In the genomic region with DNA sequence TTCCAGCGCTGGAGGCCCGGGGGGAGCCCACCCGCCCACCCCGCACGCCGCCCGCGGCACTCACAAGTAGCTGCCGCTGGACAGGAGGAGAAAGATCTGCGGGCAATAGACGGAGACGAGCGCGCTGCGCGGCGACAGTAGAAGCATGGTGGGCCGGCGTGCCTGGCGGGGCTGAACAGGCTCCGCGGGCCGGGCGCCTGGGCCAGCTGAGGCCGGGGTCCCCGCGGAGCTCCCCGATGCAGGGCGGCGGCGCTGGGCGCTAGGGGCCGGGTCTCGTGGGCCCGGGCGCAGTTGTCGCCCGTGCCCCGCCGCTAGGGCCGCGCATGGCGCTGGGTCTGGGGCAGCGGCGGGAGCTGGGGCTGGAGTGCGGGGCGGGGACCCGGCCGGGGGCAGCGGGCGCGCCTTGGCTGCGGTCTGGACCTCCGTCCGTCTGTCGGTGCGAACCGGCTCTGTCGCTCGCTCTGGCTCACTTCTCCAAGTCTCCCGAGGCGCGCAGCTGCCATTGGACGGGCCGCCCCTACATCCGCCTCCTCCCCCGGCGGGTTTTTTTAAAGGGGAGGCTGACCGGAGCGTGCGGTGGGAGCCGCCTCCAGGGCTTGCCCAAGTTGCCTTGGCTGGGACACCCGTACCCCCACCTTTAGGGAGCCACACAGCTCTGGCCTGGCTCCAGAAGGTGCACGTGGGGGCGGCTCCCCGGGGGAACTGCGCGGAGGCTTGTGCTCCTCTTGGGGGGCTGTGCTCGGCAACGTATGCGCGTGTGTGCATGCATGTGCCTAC, we compare ENCODE assay signal across 15 cellular contexts. TPM values are rescaled to one million over a fixed set of nuclear protein-coding genes. Genes with fewer than 3 reads are reported as not detected.
DNase-seq lines count a peak whose midpoint lies in the region; ATAC-seq and TF ChIP-seq lines count a peak whose summit lies in the region.
"Had no signal": no experiment of that assay in that cellular context is flagged by ENCODE, and none has a peak within 500 bp of the region (broad histone marks: within the 10 kb centered on the region; RNA-seq: fewer than 3 reads in every experiment).

No MANE protein-coding gene starts in this region.

- H3K4me3 ChIP-seq in SJSA1 (peak overlapping the region; percentile 19), esophagus squamous epithelium (peak overlapping the region; percentile 11 to 60 (median 25))

- no peak for TF ChIP-seq POLR2A in esophagus squamous epithelium (IDR thresholded peaks at IDR 0.05)

- H3K27ac Mint-ChIP-seq in progenitor cell of endocrine pancreas = no peak overlapping the region
- no peak overlapping the region for H3K27ac Mint-ChIP-seq in stimulated activated memory B cell treated with anti-CD40 and anti-IgM and Interleukin-4, amounts not matched to agents 10 μg/mL and 1 μg/mL and 100 μg/mL, for 72 hours
- H3K27ac Mint-ChIP-seq in stimulated activated naive CD8-positive, alpha-beta T cell treated with anti-CD3 and anti-CD28 coated beads, Interleukin-15, amount 100 ng/mL, for 72 hours = no peak overlapping the region
- H3K27ac Mint-ChIP-seq: activated CD4-positive, alpha-beta memory T cell treated with anti-CD3 and anti-CD28 coated beads for 36 hours; CD8-positive, alpha-beta memory T cell had no signal

- no peak for ATAC-seq in GM19023 (IDR thresholded peaks at IDR 0.05; ENCODE audit: unreplicated experiment)
- no peak for ATAC-seq in stimulated activated memory B cell treated with anti-CD40 and anti-IgM and Interleukin-4, amounts not matched to agents 10 μg/mL and 1 μg/mL and 100 μg/mL, for 72 hours
- no peak for ATAC-seq in stimulated activated naive CD8-positive, alpha-beta T cell treated with anti-CD3 and anti-CD28 coated beads, Interleukin-15, amount 100 ng/mL, for 72 hours
- ATAC-seq: stimulated activated naive CD8-positive, alpha-beta T cell treated with anti-CD3 and anti-CD28 coated beads, Interleukin-15, Interleukin-2, amounts not matched to agents 100 U/mL and 50 U/mL, for 24 hours had no signal

- H3K27me3 ChIP-seq in SJSA1 (replicated peaks) = peaks cover 55% of the 10 kb centered on the region
- peaks cover 0 to 100% (median 17%) of the 10 kb centered on the region in 4 donors for H3K27me3 ChIP-seq in esophagus squamous epithelium

- no peak overlapping the region for H3K4me3 Mint-ChIP-seq in progenitor cell of endocrine pancreas (ENCODE audit: low read depth)
- H3K4me3 Mint-ChIP-seq in stimulated activated memory B cell treated with anti-CD40 and anti-IgM and Interleukin-4, amounts not matched to agents 10 μg/mL and 1 μg/mL and 100 μg/mL, for 72 hours = no peak overlapping the region
- no peak overlapping the region for H3K4me3 Mint-ChIP-seq in stimulated activated naive CD8-positive, alpha-beta T cell treated with anti-CD3 and anti-CD28 coated beads, Interleukin-15, amount 100 ng/mL, for 72 hours
- H3K4me3 Mint-ChIP-seq: activated CD4-positive, alpha-beta memory T cell treated with anti-CD3 and anti-CD28 coated beads for 36 hours; CD8-positive, alpha-beta memory T cell had no signal

- DNase-seq in EH (ENCODE audit: low read depth) = peak; percentile 31
- DNase-seq in SJSA1 (ENCODE audit: low read depth in 1 of 2, low spot score in 2 of 2) = no peak
- no peak for DNase-seq in esophagus squamous epithelium (lab: John Stamatoyannopoulos, UW)
- DNase-seq in progenitor cell of endocrine pancreas (ENCODE audit: low spot score, unreplicated experiment) = no peak
- no peak for DNase-seq in NCI-H2081 (lab: John Stamatoyannopoulos, UW)
- no peak for DNase-seq in stimulated activated naive CD8-positive, alpha-beta T cell treated with anti-CD3 and anti-CD28 coated beads, Interleukin-15, amount 100 ng/mL, for 72 hours
- DNase-seq: activated CD4-positive, alpha-beta memory T cell treated with anti-CD3 and anti-CD28 coated beads for 36 hours; CD8-positive, alpha-beta memory T cell; NCI-H446 treated with DMSO at 0.1 percent for 48 hours; stimulated activated CD4-positive, alpha-beta T cell treated with anti-CD3 and anti-CD28 coated beads, Interleukin-4, amount 100 ng/mL, for 4 hours; stimulated activated naive CD8-positive, alpha-beta T cell treated with anti-CD3 and anti-CD28 coated beads, Interleukin-15, Interleukin-2, amounts not matched to agents 100 U/mL and 50 U/mL, for 24 hours; T-helper 9 cell had no signal

- 0 out of 2 replicates have a peak, but pooled peaks cover 6% of the 10 kb centered on the region for H3K9me3 ChIP-seq in SJSA1 (replicated peaks)
- H3K9me3 ChIP-seq in esophagus squamous epithelium = no peaks in the 10 kb centered on the region

- TF ChIP-seq CTCF in esophagus squamous epithelium (IDR thresholded peaks at IDR 0.05) (peak in 1 of 6 experiments; percentile 25), progenitor cell of endocrine pancreas (IDR thresholded peaks at IDR 0.05; ENCODE audit: unreplicated experiment) (peak; percentile 19)

- peaks cover 14% of the 10 kb centered on the region for H3K4me1 Mint-ChIP-seq in progenitor cell of endocrine pancreas (ENCODE audit: low read depth)
- peaks cover 19% of the 10 kb centered on the region for H3K4me1 Mint-ChIP-seq in stimulated activated memory B cell treated with anti-CD40 and anti-IgM and Interleukin-4, amounts not matched to agents 10 μg/mL and 1 μg/mL and 100 μg/mL, for 72 hours
- peaks cover 32% of the 10 kb centered on the region for H3K4me1 Mint-ChIP-seq in stimulated activated naive CD8-positive, alpha-beta T cell treated with anti-CD3 and anti-CD28 coated beads, Interleukin-15, amount 100 ng/mL, for 72 hours

- peaks cover 53% of the 10 kb centered on the region for H3K27me3 Mint-ChIP-seq in progenitor cell of endocrine pancreas
- peaks cover 72% of the 10 kb centered on the region for H3K27me3 Mint-ChIP-seq in stimulated activated memory B cell treated with anti-CD40 and anti-IgM and Interleukin-4, amounts not matched to agents 10 μg/mL and 1 μg/mL and 100 μg/mL, for 72 hours
- H3K27me3 Mint-ChIP-seq in stimulated activated naive CD8-positive, alpha-beta T cell treated with anti-CD3 and anti-CD28 coated beads, Interleukin-15, amount 100 ng/mL, for 72 hours = peaks cover 79% of the 10 kb centered on the region

- H3K9me3 Mint-ChIP-seq in progenitor cell of endocrine pancreas (ENCODE audit: low read depth) = no peaks in the 10 kb centered on the region
- no peaks in the 10 kb centered on the region for H3K9me3 Mint-ChIP-seq in stimulated activated memory B cell treated with anti-CD40 and anti-IgM and Interleukin-4, amounts not matched to agents 10 μg/mL and 1 μg/mL and 100 μg/mL, for 72 hours
- H3K9me3 Mint-ChIP-seq in stimulated activated naive CD8-positive, alpha-beta T cell treated with anti-CD3 and anti-CD28 coated beads, Interleukin-15, amount 100 ng/mL, for 72 hours = no peaks in the 10 kb centered on the region
- H3K9me3 Mint-ChIP-seq: activated CD4-positive, alpha-beta memory T cell treated with anti-CD3 and anti-CD28 coated beads for 36 hours; CD8-positive, alpha-beta memory T cell had no signal

- intact Hi-C loops in esophagus squamous epithelium (cut with DNase I) = no loop called here

- H3K36me3 ChIP-seq in SJSA1 = no peaks in the 10 kb centered on the region
- no peaks in the 10 kb centered on the region for H3K36me3 ChIP-seq in esophagus squamous epithelium

- no peaks in the 10 kb centered on the region for H3K36me3 Mint-ChIP-seq in progenitor cell of endocrine pancreas (ENCODE audit: insufficient read depth)
- no peaks in the 10 kb centered on the region for H3K36me3 Mint-ChIP-seq in stimulated activated memory B cell treated with anti-CD40 and anti-IgM and Interleukin-4, amounts not matched to agents 10 μg/mL and 1 μg/mL and 100 μg/mL, for 72 hours
- H3K36me3 Mint-ChIP-seq: activated CD4-positive, alpha-beta memory T cell treated with anti-CD3 and anti-CD28 coated beads for 36 hours; CD8-positive, alpha-beta memory T cell had no signal

- no peak overlapping the region for H3K27ac ChIP-seq in SJSA1
- no peak overlapping the region for H3K27ac ChIP-seq in esophagus squamous epithelium
- H3K27ac ChIP-seq: epithelial cell of prostate had no signal

- WGBS in esophagus squamous epithelium, 2 donors = 0 to 35% methylated on average over 1 to 4 of the region's 82 CpGs

- H3K4me1 ChIP-seq in SJSA1 (replicated peaks) (peaks cover 64% of the 10 kb centered on the region), esophagus squamous epithelium (peaks cover 32 to 81% (median 57%) of the 10 kb centered on the region in 3 donors)

RNA-seq across cellular contexts. Expression of gene WNT7B, which starts 4.7 kb away (rescaled TPM):
- 0.18 TPM in 1 of 2 replicates, not detected in the other for total RNA-seq in SJSA1 (2014; rRNA removed; shearing (Covaris generic))
- total RNA-seq in esophagus squamous epithelium = 10 to 100 TPM; 10.6 to 27.0 (median 16.1) TPM
- total RNA-seq in progenitor cell of endocrine pancreas = 3.7 and 4.3 TPM in 2 replicates
- total RNA-seq: activated CD4-positive, alpha-beta memory T cell treated with anti-CD3 and anti-CD28 coated beads for 36 hours; CD8-positive, alpha-beta memory T cell had no signal
